Comparison of ENCODE assay signal across 30 cellular contexts in genomic region chr16:12131755-12132154, GRCh38.
"Had no signal": no experiment of that assay in that cellular context is flagged by ENCODE, and none has a peak within 500 bp of the region (broad histone marks: within the 10 kb centered on the region; RNA-seq: fewer than 3 reads in every experiment).

No MANE protein-coding gene starts in this region.

- ATAC-seq: activated CD4-positive, alpha-beta T cell treated with anti-CD3 and anti-CD28 coated beads for 36 hours; activated CD4-positive, CD25-positive, alpha-beta regulatory T cell treated with anti-CD3 and anti-CD28 coated beads, Interleukin-2, amount 50 U/mL, for 24 hours; activated CD8-positive, alpha-beta memory T cell treated with anti-CD3 and anti-CD28 coated beads, Interleukin-2, amount 10 ng/mL, durations not matched to agents 7 days and 5 days; activated CD8-positive, alpha-beta T cell treated with anti-CD3 and anti-CD28 coated beads, Interleukin-2, amount 10 ng/mL, durations not matched to agents 7 days and 5 days; activated naive CD8-positive, alpha-beta T cell treated with anti-CD3 and anti-CD28 coated beads, Interleukin-2, amount 50 U/mL, for 24 hours; esophagus mucosa; T-helper 17 cell had no signal

- H3K27ac ChIP-seq: adrenal gland, breast epithelium, colonic mucosa, WERI-Rb-1 had no signal

- H3K27me3 ChIP-seq: adrenal gland, breast epithelium, cardiac muscle cell, colonic mucosa had no signal

- H3K36me3 ChIP-seq: adrenal gland, breast epithelium, cardiac muscle cell, colonic mucosa had no signal

- H3K4me1 ChIP-seq: adrenal gland, breast epithelium, colonic mucosa had no signal

- H3K9me3 ChIP-seq: adrenal gland, colonic mucosa had no signal

- DNase-seq: activated B cell treated with CpG ODN at 0.5 μM for 24 hours; activated CD4-positive, alpha-beta memory T cell treated with anti-CD3 and anti-CD28 coated beads for 36 hours; activated CD4-positive, alpha-beta T cell treated with anti-CD3 and anti-CD28 coated beads for 36 hours; activated CD4-positive, alpha-beta T cell treated with anti-CD3 and anti-CD28 coated beads, Interleukin-2, amount 10 ng/mL, durations not matched to agents 24 days and 14 days; activated CD8-positive, alpha-beta memory T cell treated with anti-CD3 and anti-CD28 coated beads, Interleukin-2, amount 10 ng/mL, durations not matched to agents 7 days and 5 days; activated CD8-positive, alpha-beta memory T cell treated with anti-CD3 and anti-CD28 coated beads, Interleukin-2, amount 50 U/mL, for 4 hours; activated CD8-positive, alpha-beta T cell treated with anti-CD3 and anti-CD28 coated beads, Interleukin-2, amount 10 ng/mL, durations not matched to agents 7 days and 5 days; activated effector memory CD4-positive, alpha-beta T cell treated with anti-CD3 and anti-CD28 coated beads, Interleukin-2, amount 50 U/mL, for 16 hours; activated naive CD4-positive, alpha-beta T cell treated with anti-CD3 and anti-CD28 coated beads for 36 hours; activated naive CD8-positive, alpha-beta T cell treated with anti-CD3 and anti-CD28 coated beads for 36 hours; activated naive CD8-positive, alpha-beta T cell treated with anti-CD3 and anti-CD28 coated beads, Interleukin-2, amount 50 U/mL, for 24 hours; activated T-cell treated with anti-CD3 and anti-CD28 coated beads, Interleukin-2, amount 50 U/mL, for 1 hour; activated T-cell treated with anti-CD3 and anti-CD28 coated beads, Interleukin-2, amount 50 U/mL, for 48 hours; adrenal gland; amygdala; aorta; central memory CD4-positive, alpha-beta T cell; cerebellar nuclear complex; colonic mucosa; effector CD8-positive, alpha-beta T cell; endodermal cell; head of caudate nucleus; T-helper 1 cell; T-helper 17 cell; T1000; WERI-Rb-1 had no signal

- H3K4me3 ChIP-seq: adrenal gland, breast epithelium, cardiac muscle cell, colonic mucosa had no signal
